8 cellular contexts compared by ENCODE assay signal in the genomic region with DNA sequence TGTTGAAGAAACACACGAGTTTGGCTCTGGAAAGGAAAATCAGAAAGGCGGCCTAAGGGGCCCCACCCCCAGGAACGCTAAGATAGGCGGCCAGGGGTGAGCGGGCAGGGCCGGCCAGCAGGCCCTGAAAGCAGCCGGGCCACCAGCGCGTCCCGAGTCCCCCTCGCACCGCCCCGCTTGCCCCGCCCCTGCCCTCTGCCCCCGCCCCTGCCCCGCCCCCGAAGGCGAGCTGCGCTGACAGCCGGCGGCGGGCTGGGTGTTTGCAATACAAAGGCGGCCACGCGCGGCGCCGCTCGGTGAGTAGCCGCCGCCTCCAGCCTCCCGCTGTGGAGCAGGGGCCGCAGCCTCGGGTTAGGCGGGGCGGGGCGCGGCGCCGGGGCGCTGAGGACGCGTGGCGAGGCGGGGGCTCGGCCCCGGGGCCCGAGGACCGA. TPM values are rescaled to one million over a fixed set of nuclear protein-coding genes. Genes with fewer than 3 reads are reported as not detected.
DNase-seq lines count a peak whose midpoint lies in the region; ATAC-seq, FAIRE-seq and TF ChIP-seq lines count a peak whose summit lies in the region.

A gene with protein sequence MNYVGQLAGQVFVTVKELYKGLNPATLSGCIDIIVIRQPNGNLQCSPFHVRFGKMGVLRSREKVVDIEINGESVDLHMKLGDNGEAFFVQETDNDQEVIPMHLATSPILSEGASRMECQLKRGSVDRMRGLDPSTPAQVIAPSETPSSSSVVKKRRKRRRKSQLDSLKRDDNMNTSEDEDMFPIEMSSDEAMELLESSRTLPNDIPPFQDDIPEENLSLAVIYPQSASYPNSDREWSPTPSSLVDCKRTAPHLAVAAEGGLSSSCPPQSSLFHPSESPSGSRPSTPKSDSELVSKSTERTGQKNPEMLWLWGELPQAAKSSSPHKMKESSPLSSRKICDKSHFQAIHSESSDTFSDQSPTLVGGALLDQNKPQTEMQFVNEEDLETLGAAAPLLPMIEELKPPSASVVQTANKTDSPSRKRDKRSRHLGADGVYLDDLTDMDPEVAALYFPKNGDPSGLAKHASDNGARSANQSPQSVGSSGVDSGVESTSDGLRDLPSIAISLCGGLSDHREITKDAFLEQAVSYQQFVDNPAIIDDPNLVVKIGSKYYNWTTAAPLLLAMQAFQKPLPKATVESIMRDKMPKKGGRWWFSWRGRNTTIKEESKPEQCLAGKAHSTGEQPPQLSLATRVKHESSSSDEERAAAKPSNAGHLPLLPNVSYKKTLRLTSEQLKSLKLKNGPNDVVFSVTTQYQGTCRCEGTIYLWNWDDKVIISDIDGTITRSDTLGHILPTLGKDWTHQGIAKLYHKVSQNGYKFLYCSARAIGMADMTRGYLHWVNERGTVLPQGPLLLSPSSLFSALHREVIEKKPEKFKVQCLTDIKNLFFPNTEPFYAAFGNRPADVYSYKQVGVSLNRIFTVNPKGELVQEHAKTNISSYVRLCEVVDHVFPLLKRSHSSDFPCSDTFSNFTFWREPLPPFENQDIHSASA (plus strand): TSS at position 257 of the 431 bp plus-strand sequence. CDS start 18,910 bp downstream, outside the sequence.

- no peaks in the 10 kb centered on the region for H3K36me3 ChIP-seq in urinary bladder (ENCODE audit: insufficient read depth)

- under 1% methylated on average over 49 of the region's 49 CpGs for WGBS in urinary bladder

- TF ChIP-seq POLR2A in GM12891 (IDR thresholded peaks at IDR 0.05; ENCODE audit: low read depth, low read length): 0 out of 2 replicates have a peak, but pooled peaks have one; percentile 34

- peak; percentile 67 for ATAC-seq in HG02642 (IDR thresholded peaks at IDR 0.05; ENCODE audit: poor library complexity, unreplicated experiment)
- ATAC-seq in left ventricle myocardium superior: peak; percentile 85

- intact Hi-C loops in T-helper 2 cell treated with Interferon-gamma antibody and Interleukin-4, amounts not matched to agents 100 ng/mL and 5 ng/mL, for 36 hours (cut with micrococcal nuclease): loop anchor here (1.0 to 2.0 kb wide), 6 partner anchors 8 to 971 kb away; a partner anchor contains a TSS
- intact Hi-C loops in left ventricle myocardium superior (cut with micrococcal nuclease): no loop called here

- peak; percentile 48 for FAIRE-seq in GM12891 (lab: Jason Lieb, UNC)

- H3K4me3 ChIP-seq in urinary bladder (ENCODE audit: low read depth, low read length): peak within 1 kb of the TSS; percentile 88

- DNase-seq in GM12891 (ENCODE audit: insufficient read length, low spot score) (peak; percentile 87), NCI-H1417 (lab: John Stamatoyannopoulos, UW) (peak; percentile 94 to 96 (median 95)), left ventricle myocardium superior (peak; percentile 94), pulmonary artery endothelial cell (ENCODE audit: low read depth, low spot score) (peak; percentile 48)

- H3K27ac ChIP-seq in angular gyrus (ENCODE audit: low read depth, low read length) (peak within 1 kb of the TSS; percentile 47), urinary bladder (ENCODE audit: low read depth) (peak within 1 kb of the TSS; percentile 72)

- no peaks in the 10 kb centered on the region for H3K4me1 ChIP-seq in urinary bladder (ENCODE audit: insufficient read depth)

TF ChIP-seq in GM12891, 5 proteins besides CTCF, POLR2A, EP300 and RAD21:
- TF ChIP-seq POLR2AphosphoS5 (IDR thresholded peaks at IDR 0.05; ENCODE audit: low read depth, low read length): no peak
- TF ChIP-seq POU2F2 (IDR thresholded peaks at IDR 0.05; ENCODE audit: low read depth, low read length): no peak
- TF ChIP-seq SPI1 (IDR thresholded peaks at IDR 0.05; ENCODE audit: low read depth, low read length): no peak
- TF ChIP-seq PAX5 (IDR thresholded peaks at IDR 0.05; ENCODE audit: insufficient read depth, low read length, severe bottlenecking): no peak
- peak; percentile 64; the same call in 1 of the 2 replicates for TF ChIP-seq TAF1 (IDR thresholded peaks at IDR 0.05; ENCODE audit: low read depth, low read length)
TF ChIP-seq in GM12891: peak in this region for 1.

RNA-seq across cellular contexts. Expression of the gene that starts here (rescaled TPM):
- polyA plus RNA-seq in GM12891 (2012; ENCODE audit: low read depth, missing spikeins): 11.1 TPM
- total RNA-seq in T-helper 2 cell treated with Interferon-gamma antibody and Interleukin-4, amounts not matched to agents 100 ng/mL and 5 ng/mL, for 36 hours: 54.2 and 62.1 TPM in 2 replicates
- total RNA-seq in left ventricle myocardium superior (61.5 TPM), pulmonary artery endothelial cell (43.1 and 52.3 TPM in 2 replicates), urinary bladder (27.3 TPM)
- 34.1 TPM for polyA plus RNA-seq in urinary bladder

Comparison
In these comparisons a context has a peak if more than half of its experiments do, and no peak if none do; other contexts are left out.
1. Peak in every context shown above with its lines: DNase-seq, ATAC-seq, H3K4me3 ChIP-seq and H3K27ac ChIP-seq.